Comparison of ENCODE assay signal across 8 cellular contexts in the genomic region with DNA sequence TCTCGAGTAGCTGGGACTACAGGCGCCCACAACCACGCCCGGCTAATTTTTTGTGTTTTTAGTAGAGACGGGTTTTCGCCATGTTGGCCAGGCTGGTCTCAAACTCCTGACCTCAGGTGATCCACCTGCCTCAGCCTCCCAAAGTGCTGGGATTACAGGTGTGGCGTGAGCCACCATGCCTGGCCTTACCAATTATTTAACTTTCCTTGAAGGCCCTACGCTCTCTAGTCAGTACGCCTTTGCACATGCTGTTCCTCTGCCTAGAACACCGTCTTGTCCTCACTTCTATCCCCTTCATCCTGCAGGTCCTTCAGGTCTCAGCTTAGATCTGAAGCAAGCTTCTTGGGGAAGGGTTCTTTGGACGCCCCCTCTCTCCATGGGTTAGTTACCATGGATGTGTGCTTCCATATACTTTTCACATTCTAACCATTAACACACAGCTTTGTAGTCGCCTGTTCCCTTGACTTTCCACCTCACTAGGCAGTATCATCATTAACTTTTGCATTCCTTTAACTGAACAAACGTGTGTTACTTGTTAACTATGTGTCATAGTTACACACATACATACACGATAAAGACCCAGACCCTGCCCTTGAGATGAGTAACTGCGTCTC. TPM values are rescaled to one million over a fixed set of nuclear protein-coding genes. Genes with fewer than 3 reads are reported as not detected.
DNase-seq lines count a peak whose midpoint lies in the region; ATAC-seq and TF ChIP-seq lines count a peak whose summit lies in the region.

No MANE protein-coding gene starts in this region.

- in situ Hi-C loops in transverse colon (cut with MboI; ENCODE audit: low pct_ligation_motif_present in 1 of 4, low pct_unique_long_range_greater_than_20kb in 1 of 4, low sequenced_read_pairs in 3 of 4) (loop anchor here in 2 of 4 donors (25.0 kb wide), 2 partner anchors 100 to 250 kb away; no protein-coding TSS in a partner anchor), ACHN (cut with HindIII; ENCODE audit: low pct_ligation_motif_present, low pct_unique_long_range_greater_than_20kb, low sequenced_read_pairs) (no loop called here)

- H3K4me1 Mint-ChIP-seq in activated naive CD4-positive, alpha-beta T cell treated with anti-CD3 and anti-CD28 coated beads for 36 hours (ENCODE audit: low read depth) = peaks cover 15% of the 10 kb centered on the region

- CTCF ChIA-PET in activated naive CD4-positive, alpha-beta T cell treated with anti-CD3 and anti-CD28 coated beads for 36 hours (lab: Charles Lee) = interaction anchor here (0.7 to 4.0 kb wide), 11 partner anchors 8 to 229 kb away, joined by 3 to 25 read pairs (median 3); no protein-coding TSS in a partner anchor

- DNase-seq in activated naive CD4-positive, alpha-beta T cell treated with anti-CD3 and anti-CD28 coated beads for 36 hours = no peak
- DNase-seq in activated naive CD4-positive, alpha-beta T cell (lab: John Stamatoyannopoulos, UW) = no peak
- DNase-seq in ascending aorta (ENCODE audit: low spot score in 2 of 2) (no peak), right lobe of liver (no peak), transverse colon (no peak), AG08396 (ENCODE audit: low spot score) (no peak), ACHN (no peak), inferior parietal cortex (ENCODE audit: extremely low spot score) (no peak)

- H3K4me3 Mint-ChIP-seq in activated naive CD4-positive, alpha-beta T cell treated with anti-CD3 and anti-CD28 coated beads for 36 hours = peak overlapping the region; percentile 91

- H3K9me3 ChIP-seq in ascending aorta = no peaks in the 10 kb centered on the region
- H3K9me3 ChIP-seq in right lobe of liver = no peaks in the 10 kb centered on the region
- no peaks in the 10 kb centered on the region for H3K9me3 ChIP-seq in transverse colon

- H3K4me1 ChIP-seq in ascending aorta (peaks cover 12 to 38% of the 10 kb centered on the region in 2 donors), right lobe of liver (peaks cover 0 to 12% (median 8%) of the 10 kb centered on the region in 4 donors), transverse colon (peaks cover 0 to 33% (median 13%) of the 10 kb centered on the region in 4 donors)

- peak overlapping the region; percentile 84 for H3K27ac Mint-ChIP-seq in activated naive CD4-positive, alpha-beta T cell treated with anti-CD3 and anti-CD28 coated beads for 36 hours

- H3K4me3 ChIP-seq in ascending aorta (peak overlapping the region; percentile 73 to 79), right lobe of liver (peak overlapping the region in 2 of 3 donors; percentile 77 to 97), transverse colon (peak overlapping the region in 3 of 4 donors; percentile 66 to 88 (median 82))

- no peaks in the 10 kb centered on the region for H3K27me3 Mint-ChIP-seq in activated naive CD4-positive, alpha-beta T cell treated with anti-CD3 and anti-CD28 coated beads for 36 hours (ENCODE audit: low read depth)

- H3K27me3 ChIP-seq in ascending aorta = no peaks in the 10 kb centered on the region
- H3K27me3 ChIP-seq in right lobe of liver = no peaks in the 10 kb centered on the region
- H3K27me3 ChIP-seq in transverse colon = no peaks in the 10 kb centered on the region

- H3K36me3 ChIP-seq in ascending aorta (peaks cover 9 to 11% of the 10 kb centered on the region in 2 donors), right lobe of liver (peaks cover 0 to 7% (median 0%) of the 10 kb centered on the region in 4 donors), transverse colon (peaks cover 0 to 5% (median 0%) of the 10 kb centered on the region in 4 donors)

- no peak for TF ChIP-seq EP300 in transverse colon (IDR thresholded peaks at IDR 0.05; ENCODE audit: low read depth)

- ATAC-seq in right lobe of liver = no peak

- peaks cover 3% of the 10 kb centered on the region for H3K36me3 Mint-ChIP-seq in activated naive CD4-positive, alpha-beta T cell treated with anti-CD3 and anti-CD28 coated beads for 36 hours (ENCODE audit: low read depth)

- TF ChIP-seq CTCF in ascending aorta (IDR thresholded peaks at IDR 0.05) = no peak
- no peak for TF ChIP-seq CTCF in right lobe of liver (IDR thresholded peaks at IDR 0.05)
- no peak for TF ChIP-seq CTCF in transverse colon (IDR thresholded peaks at IDR 0.05)

- H3K27ac ChIP-seq in ascending aorta = peak overlapping the region in 1 of 2 donors; percentile 60
- H3K27ac ChIP-seq in right lobe of liver = no peak overlapping the region
- peak overlapping the region in 3 of 4 donors; percentile 79 to 88 (median 88) for H3K27ac ChIP-seq in transverse colon

- H3K9me3 Mint-ChIP-seq in activated naive CD4-positive, alpha-beta T cell treated with anti-CD3 and anti-CD28 coated beads for 36 hours = no peaks in the 10 kb centered on the region

- TF ChIP-seq POLR2A in right lobe of liver (IDR thresholded peaks at IDR 0.05) = no peak
- TF ChIP-seq POLR2A in transverse colon (IDR thresholded peaks at IDR 0.05) = no peak

- WGBS in right lobe of liver (ENCODE audit: insufficient coverage, low coverage, low lambda C conversion rate, missing lambda C conversion rate) = 44% methylated on average over 7 of the region's 15 CpGs
- WGBS in transverse colon (ENCODE audit: low coverage in 1 of 2), 2 donors = 28 to 70% methylated on average over 5 to 15 of the region's 15 CpGs

- intact Hi-C loops in activated naive CD4-positive, alpha-beta T cell treated with anti-CD3 and anti-CD28 coated beads for 36 hours (cut with micrococcal nuclease) = loop anchor here (1.0 to 2.0 kb wide), 8 partner anchors 8 to 455 kb away; partner anchors contain the start of genes CALU, CCDC136, HILPDA and TNPO3
- intact Hi-C loops in ascending aorta (cut with DNase I) = loop anchor here (2.0 to 5.0 kb wide), 3 partner anchors 33 to 123 kb away; partner anchors contain the start of genes CALU and CCDC136
- intact Hi-C loops in right lobe of liver (cut with DNase I) = no loop called here
- intact Hi-C loops in transverse colon (cut with DNase I; ENCODE audit: low total_unique reads) = no loop called here

RNA-seq across cellular contexts. Expression of gene ATP6V1F, which starts 0.6 kb away (rescaled TPM):
- 100 to 1,000 TPM; 129 to 142 TPM for total RNA-seq in activated naive CD4-positive, alpha-beta T cell treated with anti-CD3 and anti-CD28 coated beads for 36 hours
- total RNA-seq in ascending aorta (142 TPM), right lobe of liver (10 to 100 TPM; 26.9 to 72.0 (median 38.9) TPM), transverse colon (100 to 1,000 TPM in 1 of 4 donors, 10 to 100 TPM in 3; 25.5 to 128 (median 63.2) TPM)

RNA-seq across cellular contexts. Expression of gene FLNC, which starts 31.9 kb away (rescaled TPM):
- under 1 TPM; 0.02 to 0.05 TPM for total RNA-seq in activated naive CD4-positive, alpha-beta T cell treated with anti-CD3 and anti-CD28 coated beads for 36 hours
- 117 TPM for total RNA-seq in ascending aorta
- total RNA-seq in right lobe of liver = 1 to 10 TPM in 2 of 6 experiments, under 1 TPM in 4; 0.27 to 5.1 (median 0.74) TPM
- 100 to 1,000 TPM in 1 of 4 donors, 10 to 100 TPM in 3; 21.3 to 234 (median 57.9) TPM for total RNA-seq in transverse colon

RNA-seq across cellular contexts. Expression of gene KCP, which starts 48.4 kb away (rescaled TPM):
- total RNA-seq in activated naive CD4-positive, alpha-beta T cell treated with anti-CD3 and anti-CD28 coated beads for 36 hours = not detected
- total RNA-seq in ascending aorta (1.2 TPM), right lobe of liver (under 1 TPM in 4 of 6 experiments, not detected in 2; 0.10 to 0.22 (median 0.12) TPM), transverse colon (under 1 TPM in 3 of 4 donors, not detected in 1; 0.32 to 0.75 (median 0.68) TPM)

Comparison
In these comparisons a context has a peak if more than half of its experiments do, and no peak if none do; other contexts are left out.
1. H3K27ac ChIP-seq: peak in transverse colon (3 of 4); none in right lobe of liver (0 of 3).
2. intact Hi-C loops: an anchor here in activated naive CD4-positive, alpha-beta T cell treated with anti-CD3 and anti-CD28 coated beads for 36 hours (1.0 to 2.0 kb wide) and ascending aorta (2.0 to 5.0 kb wide); none called in right lobe of liver and transverse colon.
3. Peak in every context shown above with its lines, with median percentiles within 50 percentile points of each other: H3K4me3 ChIP-seq.